Comparison of ENCODE assay signal across 7 cellular contexts in genomic region chr9:121498487-121499176, GRCh38. TPM values are rescaled to one million over a fixed set of nuclear protein-coding genes. Genes with fewer than 3 reads are reported as not detected.
DNase-seq lines count a peak whose midpoint lies in the region; ATAC-seq and TF ChIP-seq lines count a peak whose summit lies in the region.

No MANE protein-coding gene starts in this region.

- peaks cover 61% of the 10 kb centered on the region for H3K27me3 ChIP-seq in HUES6 (ENCODE audit: control insufficient read depth, insufficient read depth, low read length)
- H3K27me3 ChIP-seq in right atrium auricular region, result no peaks in the 10 kb centered on the region
- H3K27me3 ChIP-seq in sigmoid colon, result peaks cover 0 to 25% (median 7%) of the 10 kb centered on the region in 3 donors

- intact Hi-C loops in sigmoid colon (cut with DNase I), result no loop called here

- TF ChIP-seq CTCF in right atrium auricular region (IDR thresholded peaks at IDR 0.05) (peak; percentile 3 to 44), sigmoid colon (IDR thresholded peaks at IDR 0.05) (no peak)

- peaks cover 20% of the 10 kb centered on the region for H3K4me1 Mint-ChIP-seq in activated naive CD8-positive, alpha-beta T cell treated with anti-CD3 and anti-CD28 coated beads, Interleukin-2, amount 10 ng/mL, durations not matched to agents 7 days and 5 days

- H3K4me3 ChIP-seq in HUES6 (ENCODE audit: low read depth, low read length), result peak overlapping the region; percentile 66
- H3K4me3 ChIP-seq in right atrium auricular region, result peak overlapping the region; percentile 47 to 65
- peak overlapping the region; percentile 26 to 58 (median 50) for H3K4me3 ChIP-seq in sigmoid colon

- H3K36me3 ChIP-seq in ES-I3 (ENCODE audit: insufficient read depth, low read length) (no peaks in the 10 kb centered on the region), HUES6 (ENCODE audit: control insufficient read depth, insufficient read depth, low read length) (no peaks in the 10 kb centered on the region), right atrium auricular region (no peaks in the 10 kb centered on the region), sigmoid colon (no peaks in the 10 kb centered on the region)

- peak; percentile 48 for DNase-seq in activated naive CD8-positive, alpha-beta T cell treated with anti-CD3 and anti-CD28 coated beads, Interleukin-2, amount 10 ng/mL, durations not matched to agents 7 days and 5 days
- DNase-seq in right atrium auricular region (ENCODE audit: low spot score) (peak; percentile 77), sigmoid colon (no peak), NCI-H187 treated with DMSO at 0.1 percent for 48 hours (lab: John Stamatoyannopoulos, UW) (no peak), COR-L47 (lab: John Stamatoyannopoulos, UW) (no peak)

- H3K9ac ChIP-seq in ES-I3 (ENCODE audit: low read depth, low read length) (peak overlapping the region; percentile 63; the same call in 1 of the 2 replicates), HUES6 (ENCODE audit: low read length) (no peak overlapping the region)

- H3K27ac Mint-ChIP-seq in activated naive CD8-positive, alpha-beta T cell treated with anti-CD3 and anti-CD28 coated beads, Interleukin-2, amount 10 ng/mL, durations not matched to agents 7 days and 5 days, result no peak overlapping the region

- H3K4me3 Mint-ChIP-seq in activated naive CD8-positive, alpha-beta T cell treated with anti-CD3 and anti-CD28 coated beads, Interleukin-2, amount 10 ng/mL, durations not matched to agents 7 days and 5 days, result peak overlapping the region; percentile 71

- peaks cover 9% of the 10 kb centered on the region for H3K4me1 ChIP-seq in ES-I3 (ENCODE audit: insufficient read depth, low read length)
- H3K4me1 ChIP-seq in HUES6 (ENCODE audit: control insufficient read depth, insufficient read depth, low read length), result peaks cover 14% of the 10 kb centered on the region
- peaks cover 0 to 19% of the 10 kb centered on the region in 2 donors for H3K4me1 ChIP-seq in right atrium auricular region
- H3K4me1 ChIP-seq in sigmoid colon, result peaks cover 0 to 27% (median 24%) of the 10 kb centered on the region in 4 donors

- POLR2A ChIA-PET in activated naive CD8-positive, alpha-beta T cell treated with anti-CD3 and anti-CD28 coated beads, Interleukin-2, amount 10 ng/mL, durations not matched to agents 7 days and 5 days (lab: Charles Lee), result no interaction called here

- H3K9me3 ChIP-seq in ES-I3 (ENCODE audit: control insufficient read depth, insufficient read depth, low read length), result peaks cover 4% of the 10 kb centered on the region
- peaks cover 7% of the 10 kb centered on the region for H3K9me3 ChIP-seq in HUES6 (ENCODE audit: control insufficient read depth, insufficient read depth, low read depth, low read length)
- no peaks in the 10 kb centered on the region for H3K9me3 ChIP-seq in right atrium auricular region
- peaks cover 0 to 3% (median 0%) of the 10 kb centered on the region in 4 donors for H3K9me3 ChIP-seq in sigmoid colon

- peak; percentile 38 for ATAC-seq in activated naive CD8-positive, alpha-beta T cell treated with anti-CD3 and anti-CD28 coated beads, Interleukin-2, amount 10 ng/mL, durations not matched to agents 7 days and 5 days (ENCODE audit: low read depth)

- no peak overlapping the region for H3K27ac ChIP-seq in HUES6 (ENCODE audit: low read depth, low read length)
- H3K27ac ChIP-seq in right atrium auricular region, result peak overlapping the region; percentile 74 to 79
- H3K27ac ChIP-seq in sigmoid colon, result peak overlapping the region; percentile 53 to 69 (median 65)

- TF ChIP-seq EP300 in sigmoid colon (IDR thresholded peaks at IDR 0.05), result no peak

- peaks cover 3% of the 10 kb centered on the region for H3K9me3 Mint-ChIP-seq in activated naive CD8-positive, alpha-beta T cell treated with anti-CD3 and anti-CD28 coated beads, Interleukin-2, amount 10 ng/mL, durations not matched to agents 7 days and 5 days

- peaks cover 58% of the 10 kb centered on the region for H3K27me3 Mint-ChIP-seq in activated naive CD8-positive, alpha-beta T cell treated with anti-CD3 and anti-CD28 coated beads, Interleukin-2, amount 10 ng/mL, durations not matched to agents 7 days and 5 days

- TF ChIP-seq POLR2A in sigmoid colon (IDR thresholded peaks at IDR 0.05), result no peak

- 1% methylated on average over 29 of the region's 29 CpGs for WGBS in sigmoid colon, 2 donors

- no peaks in the 10 kb centered on the region for H3K36me3 Mint-ChIP-seq in activated naive CD8-positive, alpha-beta T cell treated with anti-CD3 and anti-CD28 coated beads, Interleukin-2, amount 10 ng/mL, durations not matched to agents 7 days and 5 days

RNA-seq across cellular contexts. Expression of gene GGTA1, which starts 1.0 kb away (rescaled TPM):
- not detected for total RNA-seq in activated naive CD8-positive, alpha-beta T cell treated with anti-CD3 and anti-CD28 coated beads, Interleukin-2, amount 10 ng/mL, durations not matched to agents 7 days and 5 days
- total RNA-seq in right atrium auricular region (10 to 100 TPM; 11.6 to 15.2 TPM), sigmoid colon (10 to 100 TPM in 2 of 4 donors, 1 to 10 TPM in 2; 5.5 to 12.8 (median 8.7) TPM)
- polyA plus RNA-seq in sigmoid colon, result 10 to 100 TPM in 1 of 3 donors, 1 to 10 TPM in 2; 3.6 to 18.0 (median 5.1) TPM

Comparison
In these comparisons a context has a peak if more than half of its experiments do, and no peak if none do; other contexts are left out.
1. DNase-seq: peak in activated naive CD8-positive, alpha-beta T cell treated with anti-CD3 and anti-CD28 coated beads, Interleukin-2, amount 10 ng/mL, durations not matched to agents 7 days and 5 days (single experiment) and right atrium auricular region (single experiment); none in sigmoid colon (single experiment), NCI-H187 treated with DMSO at 0.1 percent for 48 hours (single experiment) and COR-L47 (single experiment).
2. CTCF ChIP-seq: peak in right atrium auricular region (2 of 2); none in sigmoid colon (0 of 4).
3. RNA of gene GGTA1, which starts 1.0 kb away (total RNA-seq): 11.6 to 15.2 TPM in right atrium auricular region and 5.5 to 12.8 TPM in sigmoid colon; not detected in activated naive CD8-positive, alpha-beta T cell treated with anti-CD3 and anti-CD28 coated beads, Interleukin-2, amount 10 ng/mL, durations not matched to agents 7 days and 5 days; every median in the first group is over 4 times any median in the second.
4. Peak in every context shown above with its lines, with median percentiles within 50 percentile points of each other: H3K4me3 ChIP-seq.